Comparison of ENCODE assay signal across 8 cellular contexts in the genomic region with DNA sequence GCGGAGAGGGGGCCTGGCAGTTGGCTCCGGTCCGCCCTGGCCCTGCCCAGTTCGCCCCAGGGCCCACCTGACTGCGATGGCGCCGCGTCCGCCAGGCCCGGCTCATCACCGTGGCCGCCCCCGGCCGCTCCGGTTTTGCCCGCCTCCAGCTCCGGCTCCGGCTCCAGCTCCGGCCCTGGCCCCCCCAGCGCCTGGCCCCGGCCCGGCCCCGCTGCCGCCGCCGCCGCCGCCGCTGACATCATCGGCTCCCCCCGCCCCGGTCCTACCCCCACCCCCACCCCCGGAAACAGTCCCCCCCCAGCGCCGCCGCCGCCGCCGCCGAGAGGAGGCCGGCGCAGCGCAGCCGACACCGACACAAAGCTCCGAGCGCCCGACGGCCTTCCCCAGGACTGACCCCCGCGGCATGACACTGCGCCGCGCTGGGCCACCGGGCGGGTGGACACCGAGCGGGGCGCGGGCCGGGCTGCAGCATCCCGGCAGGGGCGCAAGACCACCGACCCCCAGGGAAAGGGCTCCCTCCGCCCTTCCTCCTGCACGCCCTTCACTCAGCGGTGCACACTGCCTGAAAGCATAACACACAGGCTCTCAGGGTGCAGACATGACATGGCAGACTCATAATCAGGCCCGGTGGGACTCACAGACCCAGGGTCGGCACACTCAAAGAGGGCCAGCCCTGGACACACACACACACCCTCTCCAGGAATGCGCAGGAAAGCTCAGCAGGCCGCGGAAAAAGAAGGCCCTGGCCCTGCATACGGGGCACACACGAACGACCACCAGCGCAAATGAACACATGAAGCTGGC. TPM values are rescaled to one million over a fixed set of nuclear protein-coding genes. Genes with fewer than 3 reads are reported as not detected.
DNase-seq lines count a peak whose midpoint lies in the region; ATAC-seq, FAIRE-seq and TF ChIP-seq lines count a peak whose summit lies in the region.

A gene with protein sequence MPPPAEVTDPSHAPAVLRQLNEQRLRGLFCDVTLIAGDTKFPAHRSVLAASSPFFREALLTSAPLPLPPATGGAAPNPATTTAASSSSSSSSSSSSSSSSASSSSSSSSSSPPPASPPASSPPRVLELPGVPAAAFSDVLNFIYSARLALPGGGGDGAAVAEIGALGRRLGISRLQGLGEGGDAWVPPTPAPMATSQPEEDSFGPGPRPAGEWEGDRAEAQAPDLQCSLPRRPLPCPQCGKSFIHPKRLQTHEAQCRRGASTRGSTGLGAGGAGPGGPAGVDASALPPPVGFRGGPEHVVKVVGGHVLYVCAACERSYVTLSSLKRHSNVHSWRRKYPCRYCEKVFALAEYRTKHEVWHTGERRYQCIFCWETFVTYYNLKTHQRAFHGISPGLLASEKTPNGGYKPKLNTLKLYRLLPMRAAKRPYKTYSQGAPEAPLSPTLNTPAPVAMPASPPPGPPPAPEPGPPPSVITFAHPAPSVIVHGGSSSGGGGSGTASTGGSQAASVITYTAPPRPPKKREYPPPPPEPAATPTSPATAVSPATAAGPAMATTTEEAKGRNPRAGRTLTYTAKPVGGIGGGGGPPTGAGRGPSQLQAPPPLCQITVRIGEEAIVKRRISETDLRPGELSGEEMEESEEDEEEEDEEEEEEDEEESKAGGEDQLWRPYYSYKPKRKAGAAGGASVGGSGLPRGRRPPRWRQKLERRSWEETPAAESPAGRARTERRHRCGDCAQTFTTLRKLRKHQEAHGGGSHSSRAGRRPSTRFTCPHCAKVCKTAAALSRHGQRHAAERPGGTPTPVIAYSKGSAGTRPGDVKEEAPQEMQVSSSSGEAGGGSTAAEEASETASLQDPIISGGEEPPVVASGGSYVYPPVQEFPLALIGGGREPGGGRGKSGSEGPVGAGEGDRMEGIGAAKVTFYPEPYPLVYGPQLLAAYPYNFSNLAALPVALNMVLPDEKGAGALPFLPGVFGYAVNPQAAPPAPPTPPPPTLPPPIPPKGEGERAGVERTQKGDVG (minus strand): TSS at position 243 of the 804 bp plus-strand sequence. CDS start 12,830 bp downstream, outside the sequence.

- no peaks in the 10 kb centered on the region for H3K27me3 ChIP-seq in A673 (replicated peaks; ENCODE audit: insufficient read depth, low read depth, low read length, poor library complexity)
- H3K27me3 ChIP-seq in ascending aorta: no peaks in the 10 kb centered on the region
- H3K27me3 ChIP-seq in right cardiac atrium (ENCODE audit: control insufficient read depth, insufficient read depth): no peaks in the 10 kb centered on the region
- H3K27me3 ChIP-seq in psoas muscle (ENCODE audit: insufficient read depth in 3 of 3, low read length in 2 of 3): no peaks in the 10 kb centered on the region

- H3K36me3 ChIP-seq in A673 (ENCODE audit: insufficient read depth, low read length, poor library complexity, severe bottlenecking) (no peaks in the 10 kb centered on the region), ascending aorta (peaks cover 0 to 3% of the 10 kb centered on the region in 2 donors), psoas muscle (ENCODE audit: insufficient read depth in 1 of 2, low read depth in 1 of 2) (no peaks in the 10 kb centered on the region)

- H3K27ac ChIP-seq in A673 (ENCODE audit: low read depth, low read length, poor library complexity, severe bottlenecking) (peak within 1 kb of the TSS; percentile 97), ascending aorta (peak within 1 kb of the TSS; percentile 100), right cardiac atrium (ENCODE audit: low read length) (peak within 1 kb of the TSS; percentile 93), psoas muscle (peak within 1 kb of the TSS; percentile 99)

- H3K4me1 ChIP-seq in A673 (ENCODE audit: insufficient read depth, low read length, poor library complexity, severe bottlenecking): peaks cover 37% of the 10 kb centered on the region
- H3K4me1 ChIP-seq in ascending aorta: peaks cover 14 to 42% of the 10 kb centered on the region in 2 donors
- H3K4me1 ChIP-seq in right cardiac atrium (ENCODE audit: control insufficient read depth, insufficient read depth, low read length): peaks cover 15% of the 10 kb centered on the region
- peaks cover 58% of the 10 kb centered on the region for H3K4me1 ChIP-seq in psoas muscle

- CTCF ChIA-PET in A673 (lab: Charles Lee): interaction anchor here (0.6 kb wide), 1 partner anchor 38 kb away, joined by 4 read pairs; no protein-coding TSS in a partner anchor

- H3K9me3 ChIP-seq in A673 (ENCODE audit: low read depth, low read length, poor library complexity, severe bottlenecking) (no peaks in the 10 kb centered on the region), ascending aorta (no peaks in the 10 kb centered on the region), right cardiac atrium (ENCODE audit: control insufficient read depth, low read length) (no peaks in the 10 kb centered on the region), psoas muscle (no peaks in the 10 kb centered on the region)

- TF ChIP-seq CTCF in A673 (conservative IDR thresholded peaks at IDR 0.05; ENCODE audit: low read depth, low read length): no peak
- no peak for TF ChIP-seq CTCF in ascending aorta (IDR thresholded peaks at IDR 0.05)
- TF ChIP-seq CTCF in psoas muscle (IDR thresholded peaks at IDR 0.05): no peak

- POLR2A ChIA-PET in A673 (lab: Charles Lee; ENCODE audit: low non-redundant PET): interaction anchor here (0.7 kb wide), 1 partner anchor 15 kb away, joined by 9 read pairs; no protein-coding TSS in a partner anchor

- DNase-seq in A673 (ENCODE audit: low spot score) (peak; percentile 51), GM19239 (ENCODE audit: insufficient read length, low spot score) (peak; percentile 54), ascending aorta (ENCODE audit: low spot score in 2 of 2) (peak in 1 of 2 donors; percentile 78), right cardiac atrium (peak; percentile 66 to 89 (median 89)), psoas muscle (peak; percentile 72 to 85)

- ATAC-seq in right cardiac atrium (peak in 1 of 2 donors; percentile 1), psoas muscle (peak; percentile 0 to 8 (median 2)), GM18873 (IDR thresholded peaks at IDR 0.05; ENCODE audit: low FRiP score, unreplicated experiment) (no peak), GM21576 (IDR thresholded peaks at IDR 0.05; ENCODE audit: unreplicated experiment) (no peak)

- intact Hi-C loops in A673 (cut with micrococcal nuclease; ENCODE audit: unreplicated experiment) (loop anchor here (10.0 kb wide), 1 partner anchor 125 kb away; the partner anchor contains the start of genes KCTD11 and TMEM95), ascending aorta (cut with DNase I) (loop anchor here (5.0 to 10.0 kb wide), 3 partner anchors 205 to 678 kb away; partner anchors contain the start of genes CYB5D1, NAA38, TMEM88 and TP53), right cardiac atrium (cut with DNase I) (loop anchor here in 3 of 4 donors (5.0 kb wide), 2 partner anchors 42 to 132 kb away; partner anchors contain the start of genes FGF11 (in 2 of the 3) and TMEM102 (in 2 of the 3)), psoas muscle (cut with DNase I) (loop anchor here (2.0 to 5.0 kb wide), 5 partner anchors 35 to 743 kb away; partner anchors contain the start of genes CHRNB1 (in 1 of the 2) and FGF11 (in 1 of the 2))
- intact Hi-C loops in T-helper 1 cell treated with Interleukin-12 subunit alpha and Interleukin-12 subunit beta and Interleukin-4 antibody, amounts not matched to agents 30 ng/mL and 1 ng/mL, for 36 hours (cut with micrococcal nuclease): loop anchor here (1.0 to 5.0 kb wide), 2 partner anchors 24 to 442 kb away; partner anchors contain the start of gene SLC16A13

- peak; percentile 76 for FAIRE-seq in GM19239 (lab: Jason Lieb, UNC)

- peak within 1 kb of the TSS; percentile 98 for H3K4me3 ChIP-seq in A673 (ENCODE audit: low read depth, low read length, poor library complexity, severe bottlenecking)
- peak within 1 kb of the TSS; percentile 100 for H3K4me3 ChIP-seq in ascending aorta
- peak within 1 kb of the TSS; percentile 98 for H3K4me3 ChIP-seq in right cardiac atrium (ENCODE audit: low read length)
- peak within 1 kb of the TSS; percentile 97 for H3K4me3 ChIP-seq in psoas muscle

- under 1% methylated on average over 76 of the region's 76 CpGs for WGBS in right cardiac atrium
- 1% methylated on average over 31 to 76 of the region's 76 CpGs for WGBS in psoas muscle, 3 donors

- BruUV-seq in A673 (replicated peaks; lab: Mats Ljungman, UMichigan): no TSS peak

RNA-seq across cellular contexts. Expression of the gene that starts here (rescaled TPM):
- total RNA-seq in A673 (2021) (17.7 and 21.0 TPM in 2 replicates), ascending aorta (67.9 TPM), right cardiac atrium (10 to 100 TPM; 73.6 to 86.2 (median 82.2) TPM), psoas muscle (10 to 100 TPM; 29.3 to 43.2 (median 35.5) TPM)
- total RNA-seq in T-helper 1 cell treated with Interleukin-12 subunit alpha and Interleukin-12 subunit beta and Interleukin-4 antibody, amounts not matched to agents 30 ng/mL and 1 ng/mL, for 36 hours: 25.2 and 26.5 TPM in 2 replicates
- polyA plus RNA-seq in right cardiac atrium (41.7 TPM), psoas muscle (10 to 100 TPM; 10.3 to 20.2 (median 13.5) TPM)

Comparison
In these comparisons a context has a peak if more than half of its experiments do, and no peak if none do; other contexts are left out.
1. ATAC-seq: peak in psoas muscle (4 of 4); none in GM18873 (single experiment) and GM21576 (single experiment).
2. Peak in every context shown above with its lines, with median percentiles within 50 percentile points of each other: H3K27ac ChIP-seq and H3K4me3 ChIP-seq.